ENCODE assay signal across 34 cellular contexts in the genomic region with DNA sequence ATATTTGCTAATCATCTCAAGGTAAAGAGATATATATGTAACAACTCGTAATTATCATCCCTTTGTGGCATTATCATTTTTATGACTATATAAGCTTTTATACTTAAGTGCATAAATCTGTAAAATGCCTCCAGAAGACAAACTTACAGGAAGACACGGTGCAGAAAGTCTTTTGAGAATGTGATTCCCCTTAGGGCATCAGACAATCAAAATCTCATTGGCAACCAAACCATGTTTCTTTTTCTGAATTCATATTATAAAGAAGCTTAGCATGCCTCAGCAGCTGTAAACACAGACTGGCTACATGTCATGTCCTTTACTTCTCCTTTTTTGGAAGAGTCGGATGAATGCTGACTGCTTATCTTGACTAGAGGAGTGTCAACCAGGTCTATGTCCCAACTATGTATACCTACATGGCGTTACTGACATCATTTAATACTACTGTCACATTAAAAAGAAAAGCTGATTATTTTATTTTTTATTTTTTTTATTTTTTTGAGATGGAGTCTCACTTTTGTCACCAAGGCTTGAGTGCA.
"Had no signal": no experiment of that assay in that cellular context is flagged by ENCODE, and none has a peak within 500 bp of the region (broad histone marks: within the 10 kb centered on the region; RNA-seq: fewer than 3 reads in every experiment).

No MANE protein-coding gene starts in this region.

- H3K4me1 Mint-ChIP-seq: activated CD4-positive, alpha-beta memory T cell treated with anti-CD3 and anti-CD28 coated beads, Interleukin-2, amount 10 ng/mL, durations not matched to agents 7 days and 5 days; activated CD4-positive, alpha-beta T cell treated with anti-CD3 and anti-CD28 coated beads, Interleukin-2, amount 10 ng/mL, durations not matched to agents 7 days and 5 days; activated naive CD4-positive, alpha-beta T cell treated with anti-CD3 and anti-CD28 coated beads, Interleukin-2, amount 50 U/mL, for 24 hours; activated naive CD8-positive, alpha-beta T cell treated with anti-CD3 and anti-CD28 coated beads, Interleukin-2, amount 50 U/mL, for 24 hours; central memory CD8-positive, alpha-beta T cell; endodermal cell; immature natural killer cell; nephron progenitor cell; stimulated activated effector memory CD8-positive, alpha-beta T cell treated with anti-CD3 and anti-CD28 coated beads, Interleukin-12 subunit alpha, Interleukin-12 subunit beta, amount 100 ng/mL, for 72 hours; WTC11 had no signal

- H3K36me3 Mint-ChIP-seq: activated naive CD4-positive, alpha-beta T cell treated with anti-CD3 and anti-CD28 coated beads, Interleukin-2, amount 50 U/mL, for 24 hours; WTC11 had no signal

- H3K4me3 Mint-ChIP-seq: activated CD4-positive, alpha-beta memory T cell treated with anti-CD3 and anti-CD28 coated beads, Interleukin-2, amount 10 ng/mL, durations not matched to agents 7 days and 5 days; activated CD4-positive, alpha-beta T cell treated with anti-CD3 and anti-CD28 coated beads, Interleukin-2, amount 10 ng/mL, durations not matched to agents 7 days and 5 days; activated naive CD4-positive, alpha-beta T cell treated with anti-CD3 and anti-CD28 coated beads, Interleukin-2, amount 50 U/mL, for 24 hours; activated naive CD8-positive, alpha-beta T cell treated with anti-CD3 and anti-CD28 coated beads, Interleukin-2, amount 50 U/mL, for 24 hours; central memory CD8-positive, alpha-beta T cell; dendritic cell treated with granulocyte-macrophage colony-stimulating factor and Interleukin-4, amounts not matched to agents 40 ng/mL and 50 ng/mL, for 4 days; endodermal cell; immature natural killer cell; nephron progenitor cell; stimulated activated effector memory CD8-positive, alpha-beta T cell treated with anti-CD3 and anti-CD28 coated beads, Interleukin-12 subunit alpha, Interleukin-12 subunit beta, amount 100 ng/mL, for 72 hours; stimulated activated naive CD8-positive, alpha-beta T cell treated with anti-CD3 and anti-CD28 coated beads, Interleukin-15, Interleukin-2, amounts not matched to agents 100 ng/mL and 50 ng/mL, for 24 hours; WTC11 had no signal

- H3K9me3 Mint-ChIP-seq: activated CD4-positive, alpha-beta memory T cell treated with anti-CD3 and anti-CD28 coated beads, Interleukin-2, amount 10 ng/mL, durations not matched to agents 7 days and 5 days; activated CD4-positive, alpha-beta T cell treated with anti-CD3 and anti-CD28 coated beads, Interleukin-2, amount 10 ng/mL, durations not matched to agents 7 days and 5 days; activated naive CD4-positive, alpha-beta T cell treated with anti-CD3 and anti-CD28 coated beads, Interleukin-2, amount 50 U/mL, for 24 hours; activated naive CD8-positive, alpha-beta T cell treated with anti-CD3 and anti-CD28 coated beads, Interleukin-2, amount 50 U/mL, for 24 hours; activated T-helper 2 cell treated with anti-CD3 and anti-CD28 coated beads, Interferon-gamma antibody, Interleukin-2, Interleukin-4, amounts not matched to agents 10 μg/mL and 5 μg/mL and 100 μg/mL, durations not matched to agents 14 hours and 24 hours and 36 hours; central memory CD8-positive, alpha-beta T cell; dendritic cell treated with granulocyte-macrophage colony-stimulating factor and Interleukin-4, amounts not matched to agents 40 ng/mL and 50 ng/mL, for 4 days; endodermal cell; immature natural killer cell; nephron progenitor cell; stimulated activated effector memory CD8-positive, alpha-beta T cell treated with anti-CD3 and anti-CD28 coated beads, Interleukin-12 subunit alpha, Interleukin-12 subunit beta, amount 100 ng/mL, for 72 hours; stimulated activated naive CD8-positive, alpha-beta T cell treated with anti-CD3 and anti-CD28 coated beads, Interleukin-15, Interleukin-2, amounts not matched to agents 100 ng/mL and 50 ng/mL, for 24 hours; WTC11 had no signal

- H3K27ac Mint-ChIP-seq: activated CD4-positive, alpha-beta memory T cell treated with anti-CD3 and anti-CD28 coated beads, Interleukin-2, amount 10 ng/mL, durations not matched to agents 7 days and 5 days; activated CD4-positive, alpha-beta T cell treated with anti-CD3 and anti-CD28 coated beads, Interleukin-2, amount 10 ng/mL, durations not matched to agents 7 days and 5 days; activated naive CD4-positive, alpha-beta T cell treated with anti-CD3 and anti-CD28 coated beads, Interleukin-2, amount 50 U/mL, for 24 hours; activated naive CD8-positive, alpha-beta T cell treated with anti-CD3 and anti-CD28 coated beads, Interleukin-2, amount 50 U/mL, for 24 hours; activated T-helper 2 cell treated with anti-CD3 and anti-CD28 coated beads, Interferon-gamma antibody, Interleukin-2, Interleukin-4, amounts not matched to agents 10 μg/mL and 5 μg/mL and 100 μg/mL, durations not matched to agents 14 hours and 24 hours and 36 hours; dendritic cell treated with granulocyte-macrophage colony-stimulating factor and Interleukin-4, amounts not matched to agents 40 ng/mL and 50 ng/mL, for 4 days; endodermal cell; immature natural killer cell; nephron progenitor cell; progenitor cell of endocrine pancreas; stimulated activated effector memory CD8-positive, alpha-beta T cell treated with anti-CD3 and anti-CD28 coated beads, Interleukin-12 subunit alpha, Interleukin-12 subunit beta, amount 100 ng/mL, for 72 hours; stimulated activated naive CD8-positive, alpha-beta T cell treated with anti-CD3 and anti-CD28 coated beads, Interleukin-15, Interleukin-2, amounts not matched to agents 100 ng/mL and 50 ng/mL, for 24 hours; WTC11 had no signal

- H3K4me3 ChIP-seq: breast epithelium, lung, ovary, sigmoid colon, thyroid gland, upper lobe of left lung, vagina had no signal

- H3K27me3 Mint-ChIP-seq: dendritic cell treated with granulocyte-macrophage colony-stimulating factor and Interleukin-4, amounts not matched to agents 40 ng/mL and 50 ng/mL, for 4 days; progenitor cell of endocrine pancreas had no signal

- H3K36me3 ChIP-seq: breast epithelium, ovary, thyroid gland had no signal

- ATAC-seq: activated naive CD8-positive, alpha-beta T cell treated with anti-CD3 and anti-CD28 coated beads, Interleukin-2, amount 50 U/mL, for 24 hours; esophagus mucosa; stimulated activated effector memory CD8-positive, alpha-beta T cell treated with anti-CD3 and anti-CD28 coated beads, Interleukin-12 subunit alpha, Interleukin-12 subunit beta, amount 100 ng/mL, for 72 hours; WTC11 had no signal

- H3K9me3 ChIP-seq: breast epithelium, neutrophil, ovary, sigmoid colon, thyroid gland, upper lobe of left lung, vagina had no signal

- DNase-seq: activated CD4-positive, alpha-beta memory T cell treated with anti-CD3 and anti-CD28 coated beads, Interleukin-2, amount 10 ng/mL, durations not matched to agents 7 days and 5 days; activated CD4-positive, alpha-beta T cell treated with anti-CD3 and anti-CD28 coated beads for 1 hour; activated CD4-positive, alpha-beta T cell treated with anti-CD3 and anti-CD28 coated beads, Interleukin-2, amount 10 ng/mL, durations not matched to agents 7 days and 5 days; activated naive CD8-positive, alpha-beta T cell treated with anti-CD3 and anti-CD28 coated beads, Interleukin-2, amount 50 U/mL, for 24 hours; activated T-cell treated with anti-CD3 and anti-CD28 coated beads, Interleukin-2, amount 50 U/mL, for 48 hours; endodermal cell; foreskin fibroblast; head of caudate nucleus; hypothalamus; immature natural killer cell; kidney; mesendoderm; nephron progenitor cell; ovary; sigmoid colon; small intestine; stimulated activated CD4-positive, alpha-beta T cell treated with anti-CD3 and anti-CD28 coated beads, Interleukin-4, amount 100 ng/mL, for 24 hours; substantia nigra; T-helper 2 cell; thyroid gland had no signal

- H3K27me3 ChIP-seq: breast epithelium, neutrophil, ovary, sigmoid colon, thyroid gland, upper lobe of left lung, vagina had no signal

- H3K4me1 ChIP-seq: breast epithelium, thyroid gland, upper lobe of left lung had no signal
